Comparison of ENCODE assay signal across 9 cellular contexts in the genomic region with DNA sequence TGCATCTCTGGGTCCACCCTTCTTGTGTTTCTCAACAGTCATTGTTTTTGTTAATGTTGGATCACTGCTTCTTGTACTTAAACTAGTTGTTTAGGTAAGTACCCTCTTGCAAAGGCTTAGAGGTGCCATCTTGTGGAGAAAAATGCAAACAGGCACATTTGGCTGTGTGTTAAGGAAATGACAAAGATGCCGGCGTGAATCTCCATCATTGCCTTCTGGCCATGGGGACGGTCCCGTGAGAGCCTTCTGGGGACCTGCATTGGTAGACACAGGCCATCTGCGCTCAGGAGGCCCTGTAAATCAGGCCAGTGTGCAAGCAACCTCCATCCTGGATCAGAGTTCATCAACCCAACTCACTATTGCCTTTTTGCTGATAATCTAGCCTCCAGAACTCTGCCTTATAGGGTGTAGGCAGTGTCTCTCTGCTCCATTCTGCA.
DNase-seq lines count a peak whose midpoint lies in the region; ATAC-seq and TF ChIP-seq lines count a peak whose summit lies in the region.
"Had no signal": no experiment of that assay in that cellular context is flagged by ENCODE, and none has a peak within 500 bp of the region (broad histone marks: within the 10 kb centered on the region; RNA-seq: fewer than 3 reads in every experiment).

No MANE protein-coding gene starts in this region.

- DNase-seq in DMS114 treated with DMSO at 0.1 percent for 48 hours (lab: John Stamatoyannopoulos, UW; ENCODE audit: unreplicated experiment): peak; percentile 27
- DNase-seq in HT1080 (ENCODE audit: low read depth): peak; percentile 67
- DNase-seq in SJSA1 (ENCODE audit: low read depth in 1 of 2, low spot score in 2 of 2): peak; percentile 67 to 72
- peak; percentile 85 for DNase-seq in fibroblast of the conjunctiva (ENCODE audit: low read depth)
- DNase-seq in prostate gland (ENCODE audit: low spot score): peak; percentile 59
- DNase-seq in spleen: no peak
- no peak for DNase-seq in CD1c-positive myeloid dendritic cell (ENCODE audit: extremely low spot score)

- TF ChIP-seq CTCF in prostate gland (IDR thresholded peaks at IDR 0.05): peak; percentile 15 to 76 (median 59)
- TF ChIP-seq CTCF in spleen (IDR thresholded peaks at IDR 0.05 in 8 of 11, conservative IDR thresholded peaks at IDR 0.05 in 3 of 11): peak in 4 of 11 experiments; percentile 16 to 42 (median 22)

- no peaks in the 10 kb centered on the region for H3K9me3 ChIP-seq in SJSA1 (replicated peaks)
- H3K9me3 ChIP-seq in prostate gland: no peaks in the 10 kb centered on the region
- no peaks in the 10 kb centered on the region for H3K9me3 ChIP-seq in spleen
- H3K9me3 ChIP-seq: neutrophil had no signal

- no peak for TF ChIP-seq POLR2A in prostate gland (IDR thresholded peaks at IDR 0.05)
- no peak for TF ChIP-seq POLR2A in spleen (IDR thresholded peaks at IDR 0.05)

- H3K4me1 ChIP-seq in SJSA1 (replicated peaks) (peaks cover 23% of the 10 kb centered on the region), prostate gland (replicated peaks) (no peaks in the 10 kb centered on the region), spleen (no peaks in the 10 kb centered on the region)

- intact Hi-C loops in prostate gland (cut with DNase I): loop anchor here (5.0 kb wide), 1 partner anchor 204 kb away; no protein-coding TSS in a partner anchor
- intact Hi-C loops in spleen (cut with DNase I; ENCODE audit: low total_unique reads): no loop called here

- H3K4me3 ChIP-seq in SJSA1: no peak overlapping the region
- no peak overlapping the region for H3K4me3 ChIP-seq in prostate gland
- no peak overlapping the region for H3K4me3 ChIP-seq in spleen

- H3K36me3 ChIP-seq in SJSA1: no peaks in the 10 kb centered on the region
- no peaks in the 10 kb centered on the region for H3K36me3 ChIP-seq in prostate gland
- no peaks in the 10 kb centered on the region for H3K36me3 ChIP-seq in spleen
- H3K36me3 ChIP-seq: neutrophil had no signal

- ATAC-seq in HG02571 (IDR thresholded peaks at IDR 0.05; ENCODE audit: unreplicated experiment): no peak

- H3K27ac ChIP-seq in SJSA1 (no peak overlapping the region), prostate gland (peak overlapping the region; percentile 7 to 33), spleen (no peak overlapping the region)
- H3K27ac ChIP-seq: neutrophil had no signal

- WGBS in prostate gland: 41% methylated on average over 5 of the region's 5 CpGs
- 6 to 67% (median 53%) methylated on average over 5 of the region's 5 CpGs for WGBS in spleen, 5 donors

- H3K27me3 ChIP-seq in SJSA1 (replicated peaks) (no peaks in the 10 kb centered on the region), prostate gland (replicated peaks; ENCODE audit: insufficient read depth) (no peaks in the 10 kb centered on the region), spleen (replicated peaks in 1 of 7) (no peaks in the 10 kb centered on the region)

Comparison
In these comparisons a context has a peak if more than half of its experiments do, and no peak if none do; other contexts are left out.
1. DNase-seq: peak in DMS114 treated with DMSO at 0.1 percent for 48 hours (single experiment), HT1080 (single experiment), SJSA1 (2 of 2), fibroblast of the conjunctiva (single experiment) and prostate gland (single experiment); none in spleen (single experiment) and CD1c-positive myeloid dendritic cell (single experiment).
2. H3K27ac ChIP-seq: peak in prostate gland (2 of 2); none in SJSA1 (single experiment) and spleen (0 of 8).